In the genomic region with DNA sequence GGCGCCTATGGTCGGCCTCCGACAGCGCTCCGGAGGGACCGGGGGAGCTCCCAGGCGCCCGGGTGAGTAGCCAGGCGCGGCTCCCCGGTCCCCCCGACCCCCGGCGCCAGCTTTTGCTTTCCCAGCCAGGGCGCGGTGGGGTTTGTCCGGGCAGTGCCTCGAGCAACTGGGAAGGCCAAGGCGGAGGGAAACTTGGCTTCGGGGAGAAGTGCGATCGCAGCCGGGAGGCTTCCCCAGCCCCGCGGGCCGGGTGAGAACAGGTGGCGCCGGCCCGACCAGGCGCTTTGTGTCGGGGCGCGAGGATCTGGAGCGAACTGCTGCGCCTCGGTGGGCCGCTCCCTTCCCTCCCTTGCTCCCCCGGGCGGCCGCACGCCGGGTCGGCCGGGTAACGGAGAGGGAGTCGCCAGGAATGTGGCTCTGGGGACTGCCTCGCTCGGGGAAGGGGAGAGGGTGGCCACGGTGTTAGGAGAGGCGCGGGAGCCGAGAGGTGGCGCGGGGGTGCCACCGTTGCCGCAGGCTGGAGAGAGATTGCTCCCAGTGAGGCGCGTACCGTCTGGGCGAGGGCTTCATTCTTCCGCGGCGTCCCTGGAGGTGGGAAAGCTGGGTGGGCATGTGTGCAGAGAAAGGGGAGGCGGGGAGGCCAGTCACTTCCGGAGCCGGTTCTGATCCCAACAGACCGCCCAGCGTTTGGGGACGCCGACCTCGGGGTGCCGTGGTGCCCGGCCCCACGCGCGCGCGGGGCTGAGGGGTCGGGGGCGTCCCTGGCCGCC, we compare ENCODE assay signal across 1 cellular context.
TF ChIP-seq lines count a peak whose summit lies in the region.

No MANE protein-coding gene starts in this region.

TF ChIP-seq in K562, 482 proteins besides CTCF, POLR2A, EP300 and RAD21 (continued from another document and continues in another):
- TF ChIP-seq TEAD4 (IDR thresholded peaks at IDR 0.05; ENCODE audit: low read length) (no peak; the same call in 1 of the 2 replicates), TEAD4 (CRISPR knock-in tag; IDR thresholded peaks at IDR 0.05; ENCODE audit: borderline replicate concordance) (peak; percentile 70; the same call in 1 of the 2 replicates), TCFL5 (CRISPR knock-in tag; conservative IDR thresholded peaks at IDR 0.05) (no peak), NR2C1 (IDR thresholded peaks at IDR 0.05) (no peak), NR2C1 (tag; IDR thresholded peaks at IDR 0.05) (no peak), ZNF644 (tag; IDR thresholded peaks at IDR 0.05; ENCODE audit: low read depth) (no peak), SMAD1 (IDR thresholded peaks at IDR 0.05; ENCODE audit: low read depth, low read length, partially characterized antibody) (no peak), ZBTB7A (IDR thresholded peaks at IDR 0.05; ENCODE audit: borderline replicate concordance, control insufficient read depth, low read depth, low read length) (peak; percentile 16; the same call in 1 of the 2 replicates), MTA1 (IDR thresholded peaks at IDR 0.05; ENCODE audit: borderline replicate concordance) (no peak), ZBTB11 (CRISPR knock-in tag; IDR thresholded peaks at IDR 0.05) (no peak), ZNF212 (CRISPR knock-in tag; IDR thresholded peaks at IDR 0.05) (no peak), ZNF717 (CRISPR knock-in tag; IDR thresholded peaks at IDR 0.05) (no peak), ZBTB40 (IDR thresholded peaks at IDR 0.05) (no peak), ZBTB40 (CRISPR knock-in tag; IDR thresholded peaks at IDR 0.05) (no peak), SP1 (CRISPR knock-in tag; IDR thresholded peaks at IDR 0.05) (no peak), FOXA3 (CRISPR knock-in tag; conservative IDR thresholded peaks at IDR 0.05 in 1 of 2, IDR thresholded peaks at IDR 0.05 in 1 of 2) (0 out of 4 replicates have a peak, but pooled peaks of 1 of the 2 experiments have one; percentile 46), DACH1 (IDR thresholded peaks at IDR 0.05; ENCODE audit: partially characterized antibody) (no peak), CSDE1 (IDR thresholded peaks at IDR 0.05) (no peak), CBX1 (IDR thresholded peaks at IDR 0.05; ENCODE audit: low read depth) (no peak), ZNF609 (CRISPR knock-in tag; IDR thresholded peaks at IDR 0.05; ENCODE audit: borderline replicate concordance) (no peak), SAFB (IDR thresholded peaks at IDR 0.05; ENCODE audit: borderline replicate concordance, low read depth, low read length) (no peak), FOXJ3 (CRISPR knock-in tag; IDR thresholded peaks at IDR 0.05) (no peak), ZNF431 (CRISPR knock-in tag; IDR thresholded peaks at IDR 0.05) (0 out of 2 replicates have a peak, but pooled peaks have one; percentile 33)
- TF ChIP-seq, protein P1, sequence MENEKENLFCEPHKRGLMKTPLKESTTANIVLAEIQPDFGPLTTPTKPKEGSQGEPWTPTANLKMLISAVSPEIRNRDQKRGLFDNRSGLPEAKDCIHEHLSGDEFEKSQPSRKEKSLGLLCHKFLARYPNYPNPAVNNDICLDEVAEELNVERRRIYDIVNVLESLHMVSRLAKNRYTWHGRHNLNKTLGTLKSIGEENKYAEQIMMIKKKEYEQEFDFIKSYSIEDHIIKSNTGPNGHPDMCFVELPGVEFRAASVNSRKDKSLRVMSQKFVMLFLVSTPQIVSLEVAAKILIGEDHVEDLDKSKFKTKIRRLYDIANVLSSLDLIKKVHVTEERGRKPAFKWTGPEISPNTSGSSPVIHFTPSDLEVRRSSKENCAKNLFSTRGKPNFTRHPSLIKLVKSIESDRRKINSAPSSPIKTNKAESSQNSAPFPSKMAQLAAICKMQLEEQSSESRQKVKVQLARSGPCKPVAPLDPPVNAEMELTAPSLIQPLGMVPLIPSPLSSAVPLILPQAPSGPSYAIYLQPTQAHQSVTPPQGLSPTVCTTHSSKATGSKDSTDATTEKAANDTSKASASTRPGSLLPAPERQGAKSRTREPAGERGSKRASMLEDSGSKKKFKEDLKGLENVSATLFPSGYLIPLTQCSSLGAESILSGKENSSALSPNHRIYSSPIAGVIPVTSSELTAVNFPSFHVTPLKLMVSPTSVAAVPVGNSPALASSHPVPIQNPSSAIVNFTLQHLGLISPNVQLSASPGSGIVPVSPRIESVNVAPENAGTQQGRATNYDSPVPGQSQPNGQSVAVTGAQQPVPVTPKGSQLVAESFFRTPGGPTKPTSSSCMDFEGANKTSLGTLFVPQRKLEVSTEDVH (IDR thresholded peaks at IDR 0.05; ENCODE audit: low read depth, partially characterized antibody): no peak
- TF ChIP-seq, protein P2, sequence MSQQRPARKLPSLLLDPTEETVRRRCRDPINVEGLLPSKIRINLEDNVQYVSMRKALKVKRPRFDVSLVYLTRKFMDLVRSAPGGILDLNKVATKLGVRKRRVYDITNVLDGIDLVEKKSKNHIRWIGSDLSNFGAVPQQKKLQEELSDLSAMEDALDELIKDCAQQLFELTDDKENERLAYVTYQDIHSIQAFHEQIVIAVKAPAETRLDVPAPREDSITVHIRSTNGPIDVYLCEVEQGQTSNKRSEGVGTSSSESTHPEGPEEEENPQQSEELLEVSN (IDR thresholded peaks at IDR 0.05; ENCODE audit: borderline replicate concordance in 1 of 2, extremely low read depth in 1 of 2, insufficient read depth in 1 of 2, insufficient read length in 1 of 2, low read depth in 1 of 2, low read length in 1 of 2, poor library complexity in 1 of 2, severe bottlenecking in 1 of 2): peak in 1 of 2 experiments; percentile 90
- TF ChIP-seq, protein P3, sequence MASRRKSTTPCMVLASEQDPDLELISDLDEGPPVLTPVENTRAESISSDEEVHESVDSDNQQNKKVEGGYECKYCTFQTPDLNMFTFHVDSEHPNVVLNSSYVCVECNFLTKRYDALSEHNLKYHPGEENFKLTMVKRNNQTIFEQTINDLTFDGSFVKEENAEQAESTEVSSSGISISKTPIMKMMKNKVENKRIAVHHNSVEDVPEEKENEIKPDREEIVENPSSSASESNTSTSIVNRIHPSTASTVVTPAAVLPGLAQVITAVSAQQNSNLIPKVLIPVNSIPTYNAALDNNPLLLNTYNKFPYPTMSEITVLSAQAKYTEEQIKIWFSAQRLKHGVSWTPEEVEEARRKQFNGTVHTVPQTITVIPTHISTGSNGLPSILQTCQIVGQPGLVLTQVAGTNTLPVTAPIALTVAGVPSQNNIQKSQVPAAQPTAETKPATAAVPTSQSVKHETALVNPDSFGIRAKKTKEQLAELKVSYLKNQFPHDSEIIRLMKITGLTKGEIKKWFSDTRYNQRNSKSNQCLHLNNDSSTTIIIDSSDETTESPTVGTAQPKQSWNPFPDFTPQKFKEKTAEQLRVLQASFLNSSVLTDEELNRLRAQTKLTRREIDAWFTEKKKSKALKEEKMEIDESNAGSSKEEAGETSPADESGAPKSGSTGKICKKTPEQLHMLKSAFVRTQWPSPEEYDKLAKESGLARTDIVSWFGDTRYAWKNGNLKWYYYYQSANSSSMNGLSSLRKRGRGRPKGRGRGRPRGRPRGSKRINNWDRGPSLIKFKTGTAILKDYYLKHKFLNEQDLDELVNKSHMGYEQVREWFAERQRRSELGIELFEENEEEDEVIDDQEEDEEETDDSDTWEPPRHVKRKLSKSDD (conservative IDR thresholded peaks at IDR 0.05; ENCODE audit: low read length): no peak
